In genomic region chr3:16148783-16149182, GRCh38 we compare ENCODE assay signal across 9 cellular contexts. TPM values are rescaled to one million over a fixed set of nuclear protein-coding genes. Genes with fewer than 3 reads are reported as not detected.
DNase-seq lines count a peak whose midpoint lies in the region; ATAC-seq and TF ChIP-seq lines count a peak whose summit lies in the region.
"Had no signal": no experiment of that assay in that cellular context is flagged by ENCODE, and none has a peak within 500 bp of the region (broad histone marks: within the 10 kb centered on the region; RNA-seq: fewer than 3 reads in every experiment).

No MANE protein-coding gene starts in this region.

- intact Hi-C loops in psoas muscle (cut with DNase I), result no loop called here

- H3K27me3 ChIP-seq in psoas muscle (ENCODE audit: insufficient read depth in 3 of 3, low read length in 2 of 3), result no peaks in the 10 kb centered on the region

- peak; percentile 91 for DNase-seq in DMS 273 (lab: John Stamatoyannopoulos, UW; ENCODE audit: unreplicated experiment)
- peak; percentile 11 for DNase-seq in NCI-H524 treated with DMSO at 0.1 percent for 48 hours (lab: John Stamatoyannopoulos, UW)
- peak; percentile 98 for DNase-seq in fibroblast of villous mesenchyme (ENCODE audit: low read depth)
- peak; percentile 69 to 80 for DNase-seq in psoas muscle
- no peak for DNase-seq in NCI-H2196 (lab: John Stamatoyannopoulos, UW; ENCODE audit: unreplicated experiment)
- DNase-seq in GDM1 (lab: John Stamatoyannopoulos, UW), result no peak
- DNase-seq in DMS153 (lab: John Stamatoyannopoulos, UW), result no peak
- no peak for DNase-seq in stimulated activated naive CD4-positive, alpha-beta T cell treated with Interleukin-2 at 50 U/mL for 16 hours (lab: John Stamatoyannopoulos, UW)
- DNase-seq: activated CD8-positive, alpha-beta memory T cell treated with anti-CD3 and anti-CD28 coated beads, Interleukin-2, amount 50 U/mL, for 48 hours had no signal

- H3K27ac ChIP-seq in psoas muscle, result peak overlapping the region; percentile 75

- no peaks in the 10 kb centered on the region for H3K9me3 ChIP-seq in psoas muscle

- H3K4me3 ChIP-seq in fibroblast of villous mesenchyme (ENCODE audit: low read depth, low read length) (no peak overlapping the region), psoas muscle (no peak overlapping the region)

- TF ChIP-seq CTCF in fibroblast of villous mesenchyme (IDR thresholded peaks at IDR 0.05; ENCODE audit: insufficient read depth, low read depth, low read length) (no peak), psoas muscle (IDR thresholded peaks at IDR 0.05) (no peak)

- 21 to 26% (median 22%) methylated on average over 4 of the region's 4 CpGs for WGBS in psoas muscle, 3 donors

- ATAC-seq in psoas muscle, result peak; percentile 53 to 65 (median 60)

- peaks cover 43% of the 10 kb centered on the region for H3K4me1 ChIP-seq in psoas muscle

- no peaks in the 10 kb centered on the region for H3K36me3 ChIP-seq in psoas muscle (ENCODE audit: insufficient read depth in 1 of 2, low read depth in 1 of 2)

RNA-seq across cellular contexts. Expression of gene GALNT15, which starts 25.7 kb away (rescaled TPM):
- 4.7 and 8.4 TPM in 2 replicates for total RNA-seq in fibroblast of villous mesenchyme
- 10 to 100 TPM in 3 of 4 donors, 1 to 10 TPM in 1; 5.5 to 50.6 (median 24.1) TPM for total RNA-seq in psoas muscle
- 10 to 100 TPM; 16.2 to 29.6 (median 25.8) TPM for polyA plus RNA-seq in psoas muscle

Comparison
In these comparisons a context has a peak if more than half of its experiments do, and no peak if none do; other contexts are left out.
1. DNase-seq: peak in DMS 273 (single experiment), NCI-H524 treated with DMSO at 0.1 percent for 48 hours (single experiment), fibroblast of villous mesenchyme (single experiment) and psoas muscle (2 of 2); none in NCI-H2196 (single experiment), GDM1 (single experiment), DMS153 (single experiment) and stimulated activated naive CD4-positive, alpha-beta T cell treated with Interleukin-2 at 50 U/mL for 16 hours (single experiment).